Comparison of ENCODE assay signal across 26 cellular contexts in the genomic region with DNA sequence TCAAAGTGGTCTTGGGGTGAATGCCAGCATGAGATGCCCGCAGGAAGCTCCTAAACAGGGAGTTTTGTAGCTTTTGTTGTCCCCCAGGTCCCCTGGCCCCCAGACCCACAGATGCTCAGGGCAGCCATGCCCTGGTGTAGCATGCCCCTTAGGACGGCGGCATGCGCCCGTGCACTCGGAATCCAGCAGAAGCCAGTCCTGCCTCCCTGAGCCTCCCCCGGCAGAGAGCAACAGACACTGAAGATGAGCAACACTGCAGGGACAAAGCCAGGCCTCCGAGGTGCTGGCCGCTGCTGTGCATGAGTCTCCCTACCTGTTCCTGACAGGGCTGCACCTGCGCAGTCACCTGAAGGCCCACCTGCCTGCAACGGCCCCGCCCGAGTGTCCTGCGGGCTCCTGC. TPM values are rescaled to one million over a fixed set of nuclear protein-coding genes. Genes with fewer than 3 reads are reported as not detected.
A peak's percentile ranks its signal among the peaks of the same experiment; 100 is the strongest.
DNase-seq lines count a peak whose midpoint lies in the region; ATAC-seq, FAIRE-seq and TF ChIP-seq lines count a peak whose summit lies in the region.
"Had no signal": no experiment of that assay in that cellular context is flagged by ENCODE, and none has a peak within 500 bp of the region (broad histone marks: within the 10 kb centered on the region; RNA-seq: fewer than 3 reads in every experiment).

No MANE protein-coding gene starts in this region.

- CTCF ChIA-PET in RWPE1 (lab: Yijun Ruan, JAX), result interaction anchor here (0.6 kb wide), 1 partner anchor 64 kb away, joined by 3 read pairs; no protein-coding TSS in a partner anchor

- ATAC-seq in stimulated activated naive CD8-positive, alpha-beta T cell treated with anti-CD3 and anti-CD28 coated beads, Interleukin-15, amount 100 ng/mL, for 72 hours, result no peak
- ATAC-seq: GM12878 had no signal

- no peak overlapping the region for H3K4me3 Mint-ChIP-seq in stimulated activated naive CD8-positive, alpha-beta T cell treated with anti-CD3 and anti-CD28 coated beads, Interleukin-15, amount 100 ng/mL, for 72 hours
- no peak overlapping the region for H3K4me3 Mint-ChIP-seq in activated naive CD8-positive, alpha-beta T cell treated with anti-CD3 and anti-CD28 coated beads for 36 hours
- H3K4me3 Mint-ChIP-seq: CD14-positive monocyte; CD4-positive, CD25-positive, alpha-beta regulatory T cell had no signal

- H3K27ac Mint-ChIP-seq in stimulated activated naive CD8-positive, alpha-beta T cell treated with anti-CD3 and anti-CD28 coated beads, Interleukin-15, amount 100 ng/mL, for 72 hours, result no peak overlapping the region
- no peak overlapping the region for H3K27ac Mint-ChIP-seq in activated naive CD8-positive, alpha-beta T cell treated with anti-CD3 and anti-CD28 coated beads for 36 hours
- H3K27ac Mint-ChIP-seq: CD4-positive, CD25-positive, alpha-beta regulatory T cell had no signal

- H3K27ac ChIP-seq in RWPE1 (peak overlapping the region; percentile 16; the same call in 1 of the 2 replicates), kidney (ENCODE audit: low read depth in 2 of 2, low read length in 2 of 2) (no peak overlapping the region)
- H3K27ac ChIP-seq: BLaER1 had no signal

- H3K4me3 ChIP-seq in kidney (ENCODE audit: low read length in 2 of 2), result no peak overlapping the region
- H3K4me3 ChIP-seq: BLaER1, GM12878 had no signal

- DNase-seq in RWPE1 (ENCODE audit: low spot score) (no peak), kidney (peak; percentile 38), NCI-H510A (lab: John Stamatoyannopoulos, UW) (no peak)
- DNase-seq in stimulated activated naive CD8-positive, alpha-beta T cell treated with anti-CD3 and anti-CD28 coated beads, Interleukin-15, amount 100 ng/mL, for 72 hours, result no peak
- DNase-seq in activated naive CD8-positive, alpha-beta T cell treated with anti-CD3 and anti-CD28 coated beads for 36 hours, result no peak
- DNase-seq: 8988T; ACHN; BE2C; C1 segment of cervical spinal cord; CD4-positive, alpha-beta memory T cell; CD4-positive, CD25-positive, alpha-beta regulatory T cell; COR-L47; DMS 273 treated with DMSO at 0.1 percent for 48 hours; DMS153; DMS53; DMS79; DND-41; EL; GDM1 had no signal

- TF ChIP-seq CTCF in RWPE1 (conservative IDR thresholded peaks at IDR 0.05; ENCODE audit: low read depth), result no peak
- no peak for TF ChIP-seq CTCF in kidney (IDR thresholded peaks at IDR 0.05; ENCODE audit: borderline replicate concordance, extremely low read depth, insufficient read depth)

- POLR2A ChIA-PET in RWPE1 (lab: Yijun Ruan, JAX; ENCODE audit: low non-redundant PET), result no interaction called here

- H3K9me3 ChIP-seq in kidney (ENCODE audit: control insufficient read depth in 1 of 2, low read length in 2 of 2), result no peaks in the 10 kb centered on the region
- H3K9me3 ChIP-seq: BE2C, BLaER1 had no signal

- H3K9ac ChIP-seq in kidney (ENCODE audit: low read length in 2 of 2), result no peak overlapping the region
- H3K9ac ChIP-seq: BLaER1 had no signal

- intact Hi-C loops in kidney (cut with DNase I), result no loop called here

- H3K4me1 ChIP-seq in kidney (ENCODE audit: control insufficient read depth in 1 of 2, insufficient read depth in 1 of 2, low read depth in 1 of 2, low read length in 2 of 2), result peaks cover 0 to 4% of the 10 kb centered on the region in 2 donors
- H3K4me1 ChIP-seq: BE2C had no signal

- H3K36me3 ChIP-seq in kidney (ENCODE audit: control insufficient read depth in 1 of 2, insufficient read depth in 2 of 2, low read length in 2 of 2), result peaks cover 3 to 9% of the 10 kb centered on the region in 2 donors
- H3K36me3 ChIP-seq: BE2C, BLaER1 had no signal

- H3K36me3 Mint-ChIP-seq in activated naive CD8-positive, alpha-beta T cell treated with anti-CD3 and anti-CD28 coated beads for 36 hours, result no peaks in the 10 kb centered on the region
- H3K36me3 Mint-ChIP-seq: CD14-positive monocyte; CD4-positive, alpha-beta memory T cell; CD4-positive, CD25-positive, alpha-beta regulatory T cell; CD8-positive, alpha-beta memory T cell had no signal

- H3K9me3 Mint-ChIP-seq in stimulated activated naive CD8-positive, alpha-beta T cell treated with anti-CD3 and anti-CD28 coated beads, Interleukin-15, amount 100 ng/mL, for 72 hours, result no peaks in the 10 kb centered on the region
- no peaks in the 10 kb centered on the region for H3K9me3 Mint-ChIP-seq in activated naive CD8-positive, alpha-beta T cell treated with anti-CD3 and anti-CD28 coated beads for 36 hours
- H3K9me3 Mint-ChIP-seq: CD14-positive monocyte; CD4-positive, alpha-beta memory T cell; CD4-positive, CD25-positive, alpha-beta regulatory T cell; CD8-positive, alpha-beta memory T cell had no signal

- peaks cover 7% of the 10 kb centered on the region for H3K27me3 Mint-ChIP-seq in stimulated activated naive CD8-positive, alpha-beta T cell treated with anti-CD3 and anti-CD28 coated beads, Interleukin-15, amount 100 ng/mL, for 72 hours
- no peaks in the 10 kb centered on the region for H3K27me3 Mint-ChIP-seq in activated naive CD8-positive, alpha-beta T cell treated with anti-CD3 and anti-CD28 coated beads for 36 hours

- FAIRE-seq in kidney (lab: Jason Lieb, UNC), result no peak
- FAIRE-seq: A204.1, GM12878, GM12892, GM18507 had no signal

- H3K4me1 Mint-ChIP-seq in stimulated activated naive CD8-positive, alpha-beta T cell treated with anti-CD3 and anti-CD28 coated beads, Interleukin-15, amount 100 ng/mL, for 72 hours, result peaks cover 8% of the 10 kb centered on the region
- peaks cover 6% of the 10 kb centered on the region for H3K4me1 Mint-ChIP-seq in activated naive CD8-positive, alpha-beta T cell treated with anti-CD3 and anti-CD28 coated beads for 36 hours
- H3K4me1 Mint-ChIP-seq: CD14-positive monocyte had no signal

RNA-seq across cellular contexts. Expression of gene TRMU, which starts 59.1 kb away (rescaled TPM):
- total RNA-seq in kidney, result 40.5 TPM
- 41.1 TPM for polyA plus RNA-seq in kidney (ENCODE audit: insufficient read depth, low read depth, low replicate concordance)
- 10 to 100 TPM; 60.2 to 70.0 TPM for total RNA-seq in activated naive CD8-positive, alpha-beta T cell treated with anti-CD3 and anti-CD28 coated beads for 36 hours
